In genomic region chr22:32804036-32804435, GRCh38 we compare ENCODE assay signal across 1 cellular context.
TF ChIP-seq lines count a peak whose summit lies in the region.

No MANE protein-coding gene starts in this region.

TF ChIP-seq in GM23338, 12 proteins besides CTCF, POLR2A, EP300 and RAD21:
- TF ChIP-seq ZNF462 (CRISPR knock-in tag; IDR thresholded peaks at IDR 0.05) = no peak
- no peak for TF ChIP-seq ZNF114 (CRISPR knock-in tag; IDR thresholded peaks at IDR 0.05)
- TF ChIP-seq ETS1 (IDR thresholded peaks at IDR 0.05) = no peak
- no peak for TF ChIP-seq ZNF331 (CRISPR knock-in tag; IDR thresholded peaks at IDR 0.05; ENCODE audit: low read depth)
- no peak for TF ChIP-seq EZH2phosphoT487 (IDR thresholded peaks at IDR 0.05; ENCODE audit: unreplicated experiment)
- no peak for TF ChIP-seq NANOG (IDR thresholded peaks at IDR 0.05; ENCODE audit: borderline replicate concordance)
- no peak for TF ChIP-seq EZH2 (IDR thresholded peaks at IDR 0.05; ENCODE audit: low read depth, unreplicated experiment)
- TF ChIP-seq REST (IDR thresholded peaks at IDR 0.05; ENCODE audit: unreplicated experiment) = no peak
- no peak for TF ChIP-seq JUNB (IDR thresholded peaks at IDR 0.05; ENCODE audit: unreplicated experiment)
- TF ChIP-seq POLR2AphosphoS5 (IDR thresholded peaks at IDR 0.05; ENCODE audit: low read depth) = no peak
